ENCODE assay signal across 8 cellular contexts in genomic region chr2:238060096-238060541, GRCh38. TPM values are rescaled to one million over a fixed set of nuclear protein-coding genes. Genes with fewer than 3 reads are reported as not detected.
DNase-seq lines count a peak whose midpoint lies in the region; ATAC-seq and TF ChIP-seq lines count a peak whose summit lies in the region.

No MANE protein-coding gene starts in this region.

- no peak overlapping the region for H4K91ac ChIP-seq in H9 (ENCODE audit: insufficient read length, low read depth, low read length)

- ATAC-seq in activated B cell treated with CpG ODN at 0.5 μM for 24 hours (ENCODE audit: low read depth) (no peak), right cardiac atrium (no peak), GM19452 (IDR thresholded peaks at IDR 0.05; ENCODE audit: unreplicated experiment) (no peak), GM19395 (IDR thresholded peaks at IDR 0.05; ENCODE audit: unreplicated experiment) (no peak)
- ATAC-seq in stimulated activated effector memory CD8-positive, alpha-beta T cell treated with anti-CD3 and anti-CD28 coated beads, Interleukin-12 subunit alpha, Interleukin-12 subunit beta, amount 100 ng/mL, for 72 hours = no peak

- peaks cover 9% of the 10 kb centered on the region for H3K23me2 ChIP-seq in H9 (ENCODE audit: insufficient read length, low read depth, low read length, poor library complexity, severe bottlenecking)

- H3K27ac ChIP-seq in AG04450 (ENCODE audit: low read depth, low read length) = peak overlapping the region; percentile 70
- no peak overlapping the region for H3K27ac ChIP-seq in H9 (ENCODE audit: insufficient read length, low read depth, low read length)
- H3K27ac ChIP-seq in right cardiac atrium (ENCODE audit: low read length) = peak overlapping the region; percentile 93

- no peak overlapping the region for H4K8ac ChIP-seq in H9 (replicated peaks; ENCODE audit: insufficient read length, low read depth, low read length)

- H3K27ac Mint-ChIP-seq in H9 (peak overlapping the region; percentile 16 to 84 (median 82); a peak in 6 of 7 replicates), activated B cell treated with CpG ODN at 0.5 μM for 24 hours (peak overlapping the region; percentile 68)
- peak overlapping the region; percentile 97 for H3K27ac Mint-ChIP-seq in stimulated activated effector memory CD8-positive, alpha-beta T cell treated with anti-CD3 and anti-CD28 coated beads, Interleukin-12 subunit alpha, Interleukin-12 subunit beta, amount 100 ng/mL, for 72 hours

- CTCF ChIA-PET in AG04450 (lab: Charles Lee) (interaction anchor here (0.9 to 1.0 kb wide), 2 partner anchors 36 to 203 kb away, joined by 3 read pairs; no protein-coding TSS in a partner anchor), activated B cell treated with CpG ODN at 0.5 μM for 24 hours (lab: Charles Lee) (interaction anchor here (1.5 kb wide), 1 partner anchor 31 kb away, joined by 3 read pairs; no protein-coding TSS in a partner anchor)

- H3K36me3 Mint-ChIP-seq in H9 (ENCODE audit: insufficient read depth in 1 of 3, low read depth in 3 of 3) = peaks cover 11 to 20% (median 16%) of the 10 kb centered on the region in 3 experiments
- H3K36me3 Mint-ChIP-seq in activated B cell treated with CpG ODN at 0.5 μM for 24 hours (ENCODE audit: low read depth) = peaks cover 9% of the 10 kb centered on the region
- H3K36me3 Mint-ChIP-seq in stimulated activated effector memory CD8-positive, alpha-beta T cell treated with anti-CD3 and anti-CD28 coated beads, Interleukin-12 subunit alpha, Interleukin-12 subunit beta, amount 100 ng/mL, for 72 hours = peaks cover 30% of the 10 kb centered on the region

- no peak overlapping the region for H2AK5ac ChIP-seq in H9 (ENCODE audit: insufficient read length, low read length)

- H3K56ac ChIP-seq in H9 (ENCODE audit: insufficient read length, low read depth, low read length) = no peak overlapping the region

- intact Hi-C loops in activated B cell treated with CpG ODN at 0.5 μM for 24 hours (cut with micrococcal nuclease) (loop anchor here (1.0 to 10.0 kb wide), 7 partner anchors 38 to 181 kb away; partner anchors contain the start of genes HES6 and ILKAP), right cardiac atrium (cut with DNase I) (loop anchor here in 1 of 4 donors (5.0 kb wide), 1 partner anchor 93 kb away; the partner anchor contains the start of gene UBE2F)

- peak overlapping the region; percentile 66 for H3K18ac ChIP-seq in H9 (ENCODE audit: insufficient read length, low read depth, low read length)

- peak overlapping the region; percentile 79 for H3K4me2 ChIP-seq in H9 (ENCODE audit: insufficient read depth, insufficient read length, low read length)

- no peaks in the 10 kb centered on the region; the same call in 1 of the 2 replicates for H3K9me3 ChIP-seq in AG04450 (ENCODE audit: control insufficient read depth, insufficient read depth, low read length)
- H3K9me3 ChIP-seq in H9 (ENCODE audit: control insufficient read depth, low read depth, low read length) = no peaks in the 10 kb centered on the region
- H3K9me3 ChIP-seq in right cardiac atrium (ENCODE audit: control insufficient read depth, low read length) = no peaks in the 10 kb centered on the region

- H2BK5ac ChIP-seq in H9 (ENCODE audit: insufficient read length, low read length) = no peak overlapping the region

- no peak overlapping the region for H2BK15ac ChIP-seq in H9 (ENCODE audit: low read depth, low read length)

- peak overlapping the region; percentile 79 for H3K4me3 ChIP-seq in AG04450 (ENCODE audit: low read depth, low read length)
- peak overlapping the region; percentile 92 for H3K4me3 ChIP-seq in right cardiac atrium (ENCODE audit: low read length)

- no peaks in the 10 kb centered on the region for H3K27me3 ChIP-seq in AG04450 (ENCODE audit: control insufficient read depth, insufficient read depth, low read length)
- H3K27me3 ChIP-seq in H9 (ENCODE audit: insufficient read depth, low read length) = no peaks in the 10 kb centered on the region
- H3K27me3 ChIP-seq in right cardiac atrium (ENCODE audit: control insufficient read depth, insufficient read depth) = no peaks in the 10 kb centered on the region

- POLR2A ChIA-PET in AG04450 (lab: Yijun Ruan, JAX) (interaction anchor here (0.6 to 1.3 kb wide), 10 partner anchors 12 to 202 kb away, joined by 3 to 7 read pairs (median 4); no protein-coding TSS in a partner anchor), activated B cell treated with CpG ODN at 0.5 μM for 24 hours (lab: Charles Lee) (interaction anchor here (0.8 to 1.5 kb wide), 9 partner anchors 23 to 179 kb away, joined by 3 to 10 read pairs (median 3); partner anchors contain the start of gene ILKAP)

- H3K79me1 ChIP-seq in H9 (ENCODE audit: insufficient read depth, low read depth, low read length, poor library complexity, severe bottlenecking) = peaks cover 4% of the 10 kb centered on the region

- no peak overlapping the region for H3T11ph ChIP-seq in H9 (ENCODE audit: low read length)

- WGBS in H9 (ENCODE audit: extremely low coverage, insufficient read length, low lambda C conversion rate) = no CpG with 5 or more reads among the region's 18 CpGs
- 1% methylated on average over 18 of the region's 18 CpGs for WGBS in right cardiac atrium

- H4K5ac ChIP-seq in H9 (ENCODE audit: insufficient read length, low read depth, low read length) = no peak overlapping the region

- peaks cover 8% of the 10 kb centered on the region; the same call in 1 of the 2 replicates for H3K27me3 Mint-ChIP-seq in H9 (ENCODE audit: low read depth)
- H3K27me3 Mint-ChIP-seq in activated B cell treated with CpG ODN at 0.5 μM for 24 hours = peaks cover 10% of the 10 kb centered on the region

- no peak overlapping the region for H2BK120ac ChIP-seq in H9 (ENCODE audit: low read depth, low read length, poor library complexity, severe bottlenecking)

- H3K4me1 Mint-ChIP-seq in H9 = peaks cover 27 to 34% of the 10 kb centered on the region in 2 experiments
- H3K4me1 Mint-ChIP-seq in activated B cell treated with CpG ODN at 0.5 μM for 24 hours = peaks cover 20% of the 10 kb centered on the region
- H3K4me1 Mint-ChIP-seq in stimulated activated effector memory CD8-positive, alpha-beta T cell treated with anti-CD3 and anti-CD28 coated beads, Interleukin-12 subunit alpha, Interleukin-12 subunit beta, amount 100 ng/mL, for 72 hours = peaks cover 44% of the 10 kb centered on the region

- H3K79me2 ChIP-seq in H9 (ENCODE audit: insufficient read depth, low read length) = peaks cover 2% of the 10 kb centered on the region; the same call in 1 of the 2 replicates

- peak overlapping the region; percentile 84 for H3K9ac ChIP-seq in H9 (ENCODE audit: extremely low read depth, insufficient read length, low read length)

- DNase-seq in AG04450 (ENCODE audit: low read depth, low spot score) (no peak), H9 (no peak), activated B cell treated with CpG ODN at 0.5 μM for 24 hours (no peak), right cardiac atrium (no peak), GOT3 (lab: John Stamatoyannopoulos, UW) (no peak)
- no peak for DNase-seq in stimulated activated effector memory CD8-positive, alpha-beta T cell treated with anti-CD3 and anti-CD28 coated beads, Interleukin-12 subunit alpha, Interleukin-12 subunit beta, amount 100 ng/mL, for 72 hours (ENCODE audit: low spot score in 2 of 2)

- H3K4me3 Mint-ChIP-seq in H9 (peak overlapping the region; percentile 88 to 90), activated B cell treated with CpG ODN at 0.5 μM for 24 hours (peak overlapping the region; percentile 85)
- peak overlapping the region; percentile 98 for H3K4me3 Mint-ChIP-seq in stimulated activated effector memory CD8-positive, alpha-beta T cell treated with anti-CD3 and anti-CD28 coated beads, Interleukin-12 subunit alpha, Interleukin-12 subunit beta, amount 100 ng/mL, for 72 hours

- no peak for TF ChIP-seq CTCF in AG04450 (IDR thresholded peaks at IDR 0.05; ENCODE audit: low read depth, low read length)
- TF ChIP-seq CTCF in H9 (conservative IDR thresholded peaks at IDR 0.05) = no peak
- no peak for TF ChIP-seq CTCF in activated B cell treated with CpG ODN at 0.5 μM for 24 hours (IDR thresholded peaks at IDR 0.05)

- no peak overlapping the region for H3K4ac ChIP-seq in H9 (ENCODE audit: low read depth, low read length)

- H3K9me3 Mint-ChIP-seq in H9 (no peaks in the 10 kb centered on the region; a peak in 1 of 5 replicates), activated B cell treated with CpG ODN at 0.5 μM for 24 hours (peaks cover 3% of the 10 kb centered on the region)
- peaks cover 2% of the 10 kb centered on the region for H3K9me3 Mint-ChIP-seq in stimulated activated effector memory CD8-positive, alpha-beta T cell treated with anti-CD3 and anti-CD28 coated beads, Interleukin-12 subunit alpha, Interleukin-12 subunit beta, amount 100 ng/mL, for 72 hours

- H2BK12ac ChIP-seq in H9 (ENCODE audit: insufficient read length, low read depth, low read length) = no peak overlapping the region

- H4K20me1 ChIP-seq in H9 (ENCODE audit: control insufficient read depth, insufficient read depth, insufficient read length) = no peaks in the 10 kb centered on the region

- no peak overlapping the region for H2BK20ac ChIP-seq in H9 (ENCODE audit: low read depth, low read length, poor library complexity, severe bottlenecking)

- peak overlapping the region; percentile 88; the same call in 1 of the 2 replicates for H3K14ac ChIP-seq in H9 (ENCODE audit: insufficient read depth, low read length)

- H2AFZ ChIP-seq in H9 (ENCODE audit: low read length) = no peak overlapping the region

- H3K4me1 ChIP-seq in H9 (ENCODE audit: insufficient read depth, low read length) (peaks cover 6% of the 10 kb centered on the region), right cardiac atrium (ENCODE audit: control insufficient read depth, insufficient read depth, low read length) (no peaks in the 10 kb centered on the region)

- H3K23ac ChIP-seq in H9 (ENCODE audit: insufficient read length, low read depth, low read length) = no peak overlapping the region

RNA-seq across cellular contexts. Expression of gene SCLY, which starts 0.7 kb away (rescaled TPM):
- 11.2 TPM in 2 replicates for polyA plus RNA-seq in AG04450 (2011; rRNA removed)
- 10.3 and 15.8 TPM in 2 replicates for polyA minus RNA-seq in AG04450 (2011; rRNA and poly(A)+ RNA removed)
- 53.4 and 55.3 TPM in 2 replicates for total RNA-seq in H9 (2021)
- total RNA-seq in activated B cell treated with CpG ODN at 0.5 μM for 24 hours = 24.1 and 26.9 TPM in 2 replicates
- total RNA-seq in right cardiac atrium = 10 to 100 TPM in 3 of 4 donors, 1 to 10 TPM in 1; 9.4 to 14.2 (median 11.7) TPM
- polyA plus RNA-seq in right cardiac atrium = 8.2 TPM

RNA-seq across cellular contexts. Expression of gene ESPNL, which starts 40.0 kb away (rescaled TPM):
- 1.0 TPM in 2 replicates for polyA plus RNA-seq in AG04450 (2011; rRNA removed)
- polyA minus RNA-seq in AG04450 (2011; rRNA and poly(A)+ RNA removed) = 0.69 and 0.70 TPM in 2 replicates
- 0.17 and 0.37 TPM in 2 replicates for total RNA-seq in H9 (2021)
- total RNA-seq in activated B cell treated with CpG ODN at 0.5 μM for 24 hours = 0.27 and 0.42 TPM in 2 replicates
- total RNA-seq in right cardiac atrium = under 1 TPM; 0.29 to 0.60 (median 0.56) TPM
- 0.79 TPM for polyA plus RNA-seq in right cardiac atrium
